Comparison of ENCODE assay signal across 16 cellular contexts in genomic region chr5:178349607-178350353, GRCh38.
"Had no signal": no experiment of that assay in that cellular context is flagged by ENCODE, and none has a peak within 500 bp of the region (broad histone marks: within the 10 kb centered on the region; RNA-seq: fewer than 3 reads in every experiment).

No MANE protein-coding gene starts in this region.

- H3K27me3 ChIP-seq: testis had no signal

- H3K4me1 Mint-ChIP-seq: activated CD4-positive, alpha-beta T cell treated with anti-CD3 and anti-CD28 coated beads for 36 hours; activated CD8-positive, alpha-beta memory T cell treated with anti-CD3 and anti-CD28 coated beads, Interleukin-2, amount 10 ng/mL, durations not matched to agents 7 days and 5 days; activated naive CD4-positive, alpha-beta T cell treated with anti-CD3 and anti-CD28 coated beads, Interleukin-2, amount 10 ng/mL, durations not matched to agents 7 days and 5 days; stimulated activated naive CD8-positive, alpha-beta T cell treated with anti-CD3 and anti-CD28 coated beads, Interleukin-15, amount 100 ng/mL, for 72 hours; T-helper 17 cell had no signal

- H3K9me3 ChIP-seq: esophagus squamous epithelium, testis had no signal

- H3K4me3 ChIP-seq: esophagus squamous epithelium, testis had no signal

- H3K27ac ChIP-seq: esophagus squamous epithelium, testis, WERI-Rb-1 had no signal

- ATAC-seq: activated CD4-positive, alpha-beta T cell treated with anti-CD3 and anti-CD28 coated beads for 36 hours; activated CD8-positive, alpha-beta memory T cell treated with anti-CD3 and anti-CD28 coated beads, Interleukin-2, amount 10 ng/mL, durations not matched to agents 7 days and 5 days; sciatic nerve; stimulated activated naive CD8-positive, alpha-beta T cell treated with anti-CD3 and anti-CD28 coated beads, Interleukin-15, amount 100 ng/mL, for 72 hours; T-helper 17 cell had no signal

- H3K4me3 Mint-ChIP-seq: activated CD4-positive, alpha-beta memory T cell treated with anti-CD3 and anti-CD28 coated beads for 36 hours; activated CD4-positive, alpha-beta T cell treated with anti-CD3 and anti-CD28 coated beads for 36 hours; activated CD8-positive, alpha-beta memory T cell treated with anti-CD3 and anti-CD28 coated beads, Interleukin-2, amount 10 ng/mL, durations not matched to agents 7 days and 5 days; activated naive CD4-positive, alpha-beta T cell treated with anti-CD3 and anti-CD28 coated beads, Interleukin-2, amount 10 ng/mL, durations not matched to agents 7 days and 5 days; activated T-cell treated with anti-CD3 and anti-CD28 coated beads, Interleukin-2, amount 50 U/mL, for 24 hours; stimulated activated naive CD8-positive, alpha-beta T cell treated with anti-CD3 and anti-CD28 coated beads, Interleukin-15, amount 100 ng/mL, for 72 hours; T-helper 17 cell had no signal

- FAIRE-seq: astrocyte, bronchial epithelial cell, urothelium cell line had no signal

- H3K27ac Mint-ChIP-seq: activated CD4-positive, alpha-beta memory T cell treated with anti-CD3 and anti-CD28 coated beads for 36 hours; activated CD4-positive, alpha-beta T cell treated with anti-CD3 and anti-CD28 coated beads for 36 hours; activated CD8-positive, alpha-beta memory T cell treated with anti-CD3 and anti-CD28 coated beads, Interleukin-2, amount 10 ng/mL, durations not matched to agents 7 days and 5 days; activated naive CD4-positive, alpha-beta T cell treated with anti-CD3 and anti-CD28 coated beads, Interleukin-2, amount 10 ng/mL, durations not matched to agents 7 days and 5 days; activated T-cell treated with anti-CD3 and anti-CD28 coated beads, Interleukin-2, amount 50 U/mL, for 24 hours; T-helper 17 cell had no signal

- H3K27me3 Mint-ChIP-seq: stimulated activated naive CD8-positive, alpha-beta T cell treated with anti-CD3 and anti-CD28 coated beads, Interleukin-15, amount 100 ng/mL, for 72 hours had no signal

- H3K4me1 ChIP-seq: testis had no signal

- H3K36me3 Mint-ChIP-seq: activated CD4-positive, alpha-beta memory T cell treated with anti-CD3 and anti-CD28 coated beads for 36 hours; activated CD8-positive, alpha-beta memory T cell treated with anti-CD3 and anti-CD28 coated beads, Interleukin-2, amount 10 ng/mL, durations not matched to agents 7 days and 5 days; activated naive CD4-positive, alpha-beta T cell treated with anti-CD3 and anti-CD28 coated beads, Interleukin-2, amount 10 ng/mL, durations not matched to agents 7 days and 5 days had no signal

- DNase-seq: activated CD4-positive, alpha-beta memory T cell treated with anti-CD3 and anti-CD28 coated beads for 36 hours; activated CD4-positive, alpha-beta T cell treated with anti-CD3 and anti-CD28 coated beads for 36 hours; activated CD8-positive, alpha-beta memory T cell treated with anti-CD3 and anti-CD28 coated beads, Interleukin-2, amount 10 ng/mL, durations not matched to agents 7 days and 5 days; activated naive CD4-positive, alpha-beta T cell treated with anti-CD3 and anti-CD28 coated beads, Interleukin-2, amount 10 ng/mL, durations not matched to agents 7 days and 5 days; activated T-cell treated with anti-CD3 and anti-CD28 coated beads, Interleukin-2, amount 50 U/mL, for 24 hours; esophagus squamous epithelium; glutamatergic neuron; nucleus accumbens; stimulated activated naive CD8-positive, alpha-beta T cell treated with anti-CD3 and anti-CD28 coated beads, Interleukin-15, amount 100 ng/mL, for 72 hours; T-helper 17 cell; testis; WERI-Rb-1 had no signal

- H3K9me3 Mint-ChIP-seq: activated CD4-positive, alpha-beta memory T cell treated with anti-CD3 and anti-CD28 coated beads for 36 hours; activated naive CD4-positive, alpha-beta T cell treated with anti-CD3 and anti-CD28 coated beads, Interleukin-2, amount 10 ng/mL, durations not matched to agents 7 days and 5 days; activated T-cell treated with anti-CD3 and anti-CD28 coated beads, Interleukin-2, amount 50 U/mL, for 24 hours; stimulated activated naive CD8-positive, alpha-beta T cell treated with anti-CD3 and anti-CD28 coated beads, Interleukin-15, amount 100 ng/mL, for 72 hours had no signal

- H3K36me3 ChIP-seq: esophagus squamous epithelium, WERI-Rb-1 had no signal
